In genomic region chr3:179347108-179347382, GRCh38 we compare ENCODE assay signal across 8 cellular contexts. TPM values are rescaled to one million over a fixed set of nuclear protein-coding genes. Genes with fewer than 3 reads are reported as not detected.
DNase-seq lines count a peak whose midpoint lies in the region; ATAC-seq and TF ChIP-seq lines count a peak whose summit lies in the region.

No MANE protein-coding gene starts in this region.

- no peak for TF ChIP-seq CTCF in DOHH2 (IDR thresholded peaks at IDR 0.05; ENCODE audit: low read depth, low read length, poor library complexity, severe bottlenecking)
- TF ChIP-seq CTCF in SU-DHL-6 (IDR thresholded peaks at IDR 0.05; ENCODE audit: insufficient read depth, low read length, poor library complexity, severe bottlenecking), result no peak
- no peak for TF ChIP-seq CTCF in fibroblast of villous mesenchyme (IDR thresholded peaks at IDR 0.05; ENCODE audit: insufficient read depth, low read depth, low read length)

- H3K4me2 ChIP-seq in DOHH2 (ENCODE audit: low read length) (peak overlapping the region; percentile 87), SU-DHL-6 (ENCODE audit: low read depth, low read length, poor library complexity, severe bottlenecking) (peak overlapping the region; percentile 78)

- peaks cover 23% of the 10 kb centered on the region; the same call in 1 of the 2 replicates for H3F3A ChIP-seq in DOHH2 (ENCODE audit: control insufficient read depth, insufficient read depth)
- peaks cover 31% of the 10 kb centered on the region; the same call in 1 of the 2 replicates for H3F3A ChIP-seq in SU-DHL-6 (ENCODE audit: insufficient read depth)

- H3K9me2 ChIP-seq in DOHH2 (replicated peaks; ENCODE audit: control insufficient read depth, low read length), result no peaks in the 10 kb centered on the region
- no peaks in the 10 kb centered on the region for H3K9me2 ChIP-seq in SU-DHL-6 (replicated peaks; ENCODE audit: insufficient read depth, low read length)

- H4K20me1 ChIP-seq in DOHH2 (ENCODE audit: control insufficient read depth, insufficient read depth, low read depth, low read length), result no peaks in the 10 kb centered on the region
- H4K20me1 ChIP-seq in SU-DHL-6 (ENCODE audit: low read depth, low read length), result no peaks in the 10 kb centered on the region

- H3K9me3 ChIP-seq in DOHH2 (ENCODE audit: control insufficient read depth, insufficient read depth, low read length), result no peaks in the 10 kb centered on the region
- no peaks in the 10 kb centered on the region for H3K9me3 ChIP-seq in SU-DHL-6 (ENCODE audit: insufficient read depth, low read length)

- peak overlapping the region; percentile 66; the same call in 1 of the 2 replicates for H3K27ac ChIP-seq in DOHH2 (ENCODE audit: low read depth, low read length)
- no peak overlapping the region for H3K27ac ChIP-seq in SU-DHL-6 (ENCODE audit: low read depth, low read length)

- peak overlapping the region; percentile 71 for H2AFZ ChIP-seq in SU-DHL-6 (ENCODE audit: low read depth, low read length, severe bottlenecking)

- peak overlapping the region; percentile 70 for H3K9ac ChIP-seq in SU-DHL-6 (ENCODE audit: low read length)

- H3K27me3 ChIP-seq in DOHH2 (ENCODE audit: control insufficient read depth, low read length) (no peaks in the 10 kb centered on the region), SU-DHL-6 (ENCODE audit: low read length) (no peaks in the 10 kb centered on the region)

- H3K4me1 ChIP-seq in DOHH2 (ENCODE audit: control insufficient read depth, low read length), result peaks cover 25% of the 10 kb centered on the region

- DNase-seq in fibroblast of villous mesenchyme (ENCODE audit: low read depth), result no peak
- DNase-seq in pons (ENCODE audit: low spot score), result peak; percentile 14
- DNase-seq in stimulated activated CD4-positive, alpha-beta T cell treated with anti-CD3 and anti-CD28 coated beads, Interleukin-4, amount 100 ng/mL, for 4 hours, result no peak
- DNase-seq in NCI-H526 treated with DMSO at 0.1 percent for 48 hours (lab: John Stamatoyannopoulos, UW), result no peak

- ATAC-seq in HG03565 (IDR thresholded peaks at IDR 0.05; ENCODE audit: unreplicated experiment) (no peak), HG03432 (IDR thresholded peaks at IDR 0.05; ENCODE audit: unreplicated experiment) (no peak)

- H3K36me3 ChIP-seq in DOHH2 (ENCODE audit: control insufficient read depth, low read length) (peaks cover 30% of the 10 kb centered on the region), SU-DHL-6 (ENCODE audit: low read length) (peaks cover 5% of the 10 kb centered on the region; the same call in 1 of the 2 replicates)

- H3K4me3 ChIP-seq in DOHH2 (ENCODE audit: low read length) (peak overlapping the region; percentile 85), SU-DHL-6 (ENCODE audit: insufficient read depth, low read length, poor library complexity, severe bottlenecking) (peak overlapping the region; percentile 74), fibroblast of villous mesenchyme (ENCODE audit: low read depth, low read length) (peak overlapping the region; percentile 89)

- H3K79me2 ChIP-seq in DOHH2 (ENCODE audit: control insufficient read depth, low read length), result peaks cover 38% of the 10 kb centered on the region
- H3K79me2 ChIP-seq in SU-DHL-6 (ENCODE audit: insufficient read depth, low read length), result peaks cover 26% of the 10 kb centered on the region

RNA-seq across cellular contexts. Expression of gene MFN1, which starts 0.5 kb away (rescaled TPM):
- 52.5 and 70.4 TPM in 2 replicates for total RNA-seq in fibroblast of villous mesenchyme

RNA-seq across cellular contexts. Expression of gene ZNF639, which starts 24.2 kb away (rescaled TPM):
- 57.7 and 60.9 TPM in 2 replicates for total RNA-seq in fibroblast of villous mesenchyme
